22 cellular contexts compared by ENCODE assay signal in genomic region chrX:45718676-45719075, GRCh38.
"Had no signal": no experiment of that assay in that cellular context is flagged by ENCODE, and none has a peak within 500 bp of the region (broad histone marks: within the 10 kb centered on the region; RNA-seq: fewer than 3 reads in every experiment).

No MANE protein-coding gene starts in this region.

- H3K9me3 ChIP-seq: esophagus squamous epithelium, gastroesophageal sphincter, psoas muscle, right lobe of liver, thoracic aorta, transverse colon had no signal

- H3K36me3 Mint-ChIP-seq: neural progenitor cell; stimulated activated effector memory CD8-positive, alpha-beta T cell treated with anti-CD3 and anti-CD28 coated beads, Interleukin-12 subunit alpha, Interleukin-12 subunit beta, amount 100 ng/mL, for 72 hours had no signal

- ATAC-seq: effector memory CD8-positive, alpha-beta T cell; gastroesophageal sphincter; left colon; left ventricle myocardium superior; natural killer cell treated with Interleukin-12 subunit alpha and Interleukin-12 subunit beta and Interleukin-15 and Interleukin-18, amount 100 ng/mL, for 72 hours; psoas muscle; right lobe of liver; stimulated activated effector memory CD8-positive, alpha-beta T cell treated with anti-CD3 and anti-CD28 coated beads, Interleukin-12 subunit alpha, Interleukin-12 subunit beta, amount 100 ng/mL, for 72 hours; stimulated activated naive CD8-positive, alpha-beta T cell treated with anti-CD3 and anti-CD28 coated beads, Interleukin-15, amount 100 ng/mL, for 72 hours had no signal

- DNase-seq: effector memory CD8-positive, alpha-beta T cell; esophagus squamous epithelium; foreskin fibroblast; hippocampal formation; left colon; left ventricle myocardium superior; mesenchymal stem cell; midbrain; nucleus accumbens; psoas muscle; retina; right lobe of liver; stimulated activated CD4-positive, alpha-beta T cell treated with anti-CD3 and anti-CD28 coated beads, Interleukin-4, amount 100 ng/mL, for 1 hour; stimulated activated CD8-positive, alpha-beta memory T cell treated with anti-CD3 and anti-CD28 coated beads, Interleukin-4, amount 100 ng/mL, for 48 hours; stimulated activated naive CD8-positive, alpha-beta T cell treated with anti-CD3 and anti-CD28 coated beads, Interleukin-15, amount 100 ng/mL, for 72 hours; transverse colon had no signal

- H3K9ac ChIP-seq: neural progenitor cell had no signal

- H3K4me1 Mint-ChIP-seq: neural progenitor cell had no signal

- H3K4me2 ChIP-seq: neural progenitor cell had no signal

- H3K36me3 ChIP-seq: esophagus squamous epithelium, gastroesophageal sphincter, neural progenitor cell, right lobe of liver, thoracic aorta, transverse colon had no signal

- H3K4me3 ChIP-seq: esophagus squamous epithelium, gastroesophageal sphincter, lung, neural progenitor cell, psoas muscle, right lobe of liver, thoracic aorta, transverse colon had no signal

- H3K4me1 ChIP-seq: esophagus squamous epithelium, gastroesophageal sphincter, neural progenitor cell, psoas muscle, right lobe of liver had no signal

- H3K27me3 ChIP-seq: esophagus squamous epithelium, gastroesophageal sphincter, neural progenitor cell, right lobe of liver, transverse colon had no signal

- H3K27ac ChIP-seq: esophagus squamous epithelium, gastroesophageal sphincter, neural progenitor cell, psoas muscle, right lobe of liver, thoracic aorta, transverse colon had no signal

- H3K27me3 Mint-ChIP-seq: effector memory CD8-positive, alpha-beta T cell; natural killer cell treated with Interleukin-12 subunit alpha and Interleukin-12 subunit beta and Interleukin-15 and Interleukin-18, amount 100 ng/mL, for 72 hours; stimulated activated naive CD8-positive, alpha-beta T cell treated with anti-CD3 and anti-CD28 coated beads, Interleukin-15, amount 100 ng/mL, for 72 hours had no signal

- H3K9me3 Mint-ChIP-seq: effector memory CD8-positive, alpha-beta T cell; neural progenitor cell; stimulated activated effector memory CD8-positive, alpha-beta T cell treated with anti-CD3 and anti-CD28 coated beads, Interleukin-12 subunit alpha, Interleukin-12 subunit beta, amount 100 ng/mL, for 72 hours; stimulated activated naive CD8-positive, alpha-beta T cell treated with anti-CD3 and anti-CD28 coated beads, Interleukin-15, amount 100 ng/mL, for 72 hours had no signal

- H3K27ac Mint-ChIP-seq: effector memory CD8-positive, alpha-beta T cell; neural progenitor cell; stimulated activated effector memory CD8-positive, alpha-beta T cell treated with anti-CD3 and anti-CD28 coated beads, Interleukin-12 subunit alpha, Interleukin-12 subunit beta, amount 100 ng/mL, for 72 hours; stimulated activated naive CD8-positive, alpha-beta T cell treated with anti-CD3 and anti-CD28 coated beads, Interleukin-15, amount 100 ng/mL, for 72 hours had no signal

- H3K4me3 Mint-ChIP-seq: effector memory CD8-positive, alpha-beta T cell; natural killer cell treated with Interleukin-12 subunit alpha and Interleukin-12 subunit beta and Interleukin-15 and Interleukin-18, amount 100 ng/mL, for 72 hours; neural progenitor cell; stimulated activated effector memory CD8-positive, alpha-beta T cell treated with anti-CD3 and anti-CD28 coated beads, Interleukin-12 subunit alpha, Interleukin-12 subunit beta, amount 100 ng/mL, for 72 hours; stimulated activated naive CD8-positive, alpha-beta T cell treated with anti-CD3 and anti-CD28 coated beads, Interleukin-15, amount 100 ng/mL, for 72 hours had no signal

- H2AFZ ChIP-seq: neural progenitor cell had no signal
